8 cellular contexts compared by ENCODE assay signal in genomic region chr10:103193107-103193819, GRCh38. TPM values are rescaled to one million over a fixed set of nuclear protein-coding genes. Genes with fewer than 3 reads are reported as not detected.
DNase-seq lines count a peak whose midpoint lies in the region; ATAC-seq and TF ChIP-seq lines count a peak whose summit lies in the region.

NT5C2 (minus strand) TSS chr10:103193272; CDS start chr10:103174958, 18,314 bp downstream.

- peak within 1 kb of the TSS; percentile 96 for H3K9ac ChIP-seq in ES-I3 (ENCODE audit: low read depth, low read length)

- H3K36me3 ChIP-seq in ES-I3 (ENCODE audit: insufficient read depth, low read length) (no peaks in the 10 kb centered on the region), MG63 (peaks cover 18% of the 10 kb centered on the region), adrenal gland (replicated peaks in 1 of 2) (no peaks in the 10 kb centered on the region), heart right ventricle (peaks cover 0 to 2% (median 0%) of the 10 kb centered on the region in 9 donors)

- H3K36me3 Mint-ChIP-seq in type B pancreatic cell = peaks cover 12% of the 10 kb centered on the region

- H3K27ac ChIP-seq in adrenal gland (peak within 1 kb of the TSS; percentile 75 to 99 (median 96)), heart right ventricle (peak within 1 kb of the TSS; percentile 93 to 100 (median 98))

- no peaks in the 10 kb centered on the region for H3K9me3 Mint-ChIP-seq in type B pancreatic cell

- intact Hi-C loops in T-helper 1 cell treated with Interleukin-12 subunit alpha and Interleukin-12 subunit beta and Interleukin-4 antibody, amounts not matched to agents 30 ng/mL and 1 ng/mL, for 36 hours (cut with micrococcal nuclease) = loop anchor here (1.0 to 10.0 kb wide), 10 partner anchors 51 to 1038 kb away; partner anchors contain the start of genes ACTR1A, BORCS7, CUEDC2 and NOLC1
- intact Hi-C loops in adrenal gland (cut with DNase I) (loop anchor here in 1 of 2 donors (10.0 kb wide), 1 partner anchor 78 kb away; no protein-coding TSS in a partner anchor), heart right ventricle (cut with DNase I) (loop anchor here in 7 of 10 donors (2.0 to 5.0 kb wide), 7 partner anchors 34 to 276 kb away; partner anchors contain the start of gene CNNM2 (in 1 of the 7)), posterior vena cava (cut with DNase I) (loop anchor here in 1 of 2 donors (10.0 kb wide), 1 partner anchor 52 kb away; the partner anchor contains the start of gene RPEL1)

- H3K4me3 Mint-ChIP-seq in type B pancreatic cell = peak within 1 kb of the TSS; percentile 99

- no peaks in the 10 kb centered on the region for H3K27me3 Mint-ChIP-seq in type B pancreatic cell

- peak; percentile 81 to 96 (median 91) for ATAC-seq in heart right ventricle

- H3K4me3 ChIP-seq in MG63 (peak within 1 kb of the TSS; percentile 96), adrenal gland (peak within 1 kb of the TSS; percentile 29 to 98 (median 77)), heart right ventricle (peak within 1 kb of the TSS; percentile 61 to 97 (median 82))

- WGBS in adrenal gland, 4 donors = 4 to 44% (median 16%) methylated on average over 6 to 62 of the region's 62 CpGs
- WGBS in heart right ventricle, 2 donors = 4 to 11% methylated on average over 19 to 60 of the region's 62 CpGs

- H3K4me1 ChIP-seq in ES-I3 (ENCODE audit: insufficient read depth, low read length) (peaks cover 24% of the 10 kb centered on the region), adrenal gland (replicated peaks in 1 of 2) (peaks cover 39 to 68% of the 10 kb centered on the region in 2 donors), heart right ventricle (peaks cover 3 to 76% (median 55%) of the 10 kb centered on the region in 9 donors)

- H3K27ac Mint-ChIP-seq in type B pancreatic cell = peak within 1 kb of the TSS; percentile 98

- DNase-seq in H4 (ENCODE audit: low spot score) (peak; percentile 57), MG63 (peak; percentile 84), adrenal gland (peak; percentile 73 to 87 (median 80)), heart right ventricle (peak; percentile 83 to 86), posterior vena cava (ENCODE audit: low spot score) (peak; percentile 95), type B pancreatic cell (ENCODE audit: extremely low spot score, unreplicated experiment) (peak; percentile 86)

- no peak for TF ChIP-seq POLR2A in adrenal gland (IDR thresholded peaks at IDR 0.05)

- H3K4me1 Mint-ChIP-seq in type B pancreatic cell (ENCODE audit: unreplicated experiment) = peaks cover 35% of the 10 kb centered on the region

- H3K27me3 ChIP-seq in MG63 (no peaks in the 10 kb centered on the region), adrenal gland (no peaks in the 10 kb centered on the region), heart right ventricle (no peaks in the 10 kb centered on the region)

- H3K9me3 ChIP-seq in ES-I3 (ENCODE audit: control insufficient read depth, insufficient read depth, low read length) (no peaks in the 10 kb centered on the region), MG63 (no peaks in the 10 kb centered on the region), adrenal gland (replicated peaks in 1 of 3) (no peaks in the 10 kb centered on the region), heart right ventricle (no peaks in the 10 kb centered on the region)

- no peak for TF ChIP-seq CTCF in adrenal gland (IDR thresholded peaks at IDR 0.05)
- TF ChIP-seq CTCF in heart right ventricle (IDR thresholded peaks at IDR 0.05) = no peak
- no peak for TF ChIP-seq CTCF in type B pancreatic cell (conservative IDR thresholded peaks at IDR 0.05)

RNA-seq across cellular contexts. Expression of gene NT5C2, which starts in this region (rescaled TPM):
- 27.3 and 31.6 TPM in 2 replicates for total RNA-seq in H4 (2014; rRNA removed; shearing (Covaris generic))
- 9.9 and 23.5 TPM in 2 replicates for total RNA-seq in MG63 (2014; rRNA removed; shearing (Covaris generic); ENCODE audit: low replicate concordance)
- total RNA-seq in T-helper 1 cell treated with Interleukin-12 subunit alpha and Interleukin-12 subunit beta and Interleukin-4 antibody, amounts not matched to agents 30 ng/mL and 1 ng/mL, for 36 hours = 77.2 and 78.3 TPM in 2 replicates
- total RNA-seq in adrenal gland = 100 to 1,000 TPM in 1 of 8 donors, 10 to 100 TPM in 7; 23.2 to 101 (median 71.6) TPM
- polyA plus RNA-seq in adrenal gland = 10 to 100 TPM; 32.9 to 92.5 (median 33.2) TPM
- total RNA-seq in heart right ventricle = 10 to 100 TPM; 35.2 to 88.2 (median 58.5) TPM
- 10 to 100 TPM; 23.9 to 38.7 TPM for polyA plus RNA-seq in heart right ventricle
- 10 to 100 TPM; 50.4 to 50.6 TPM for total RNA-seq in posterior vena cava
- total RNA-seq in type B pancreatic cell (ENCODE audit: low replicate concordance) = 96.5 and 122 TPM in 2 replicates

Comparison
In these comparisons a context has a peak if more than half of its experiments do, and no peak if none do; other contexts are left out.
1. Peak in every context shown above with its lines: DNase-seq, ATAC-seq, H3K4me3 ChIP-seq and H3K27ac ChIP-seq.